Comparison of ENCODE assay signal across 5 cellular contexts in genomic region chr5:110855961-110856360, GRCh38.
"Had no signal": no experiment of that assay in that cellular context is flagged by ENCODE, and none has a peak within 500 bp of the region (broad histone marks: within the 10 kb centered on the region; RNA-seq: fewer than 3 reads in every experiment).

No MANE protein-coding gene starts in this region.

- H3K9ac ChIP-seq: GM23248 had no signal

- H3K4me3 Mint-ChIP-seq: H9 had no signal

- H3K27ac Mint-ChIP-seq: H9 had no signal

- H3K4me3 ChIP-seq: GM23248, K562 had no signal

- H2AFZ ChIP-seq: GM23248 had no signal

- ATAC-seq: HepG2, K562 had no signal

- H3K4me1 Mint-ChIP-seq: H9 had no signal

- H3K27ac ChIP-seq: GM23248 had no signal

- DNase-seq: GM23248, H9, HCEC 1CT had no signal

- H3K9me3 Mint-ChIP-seq: H9 had no signal
